In the genomic region with DNA sequence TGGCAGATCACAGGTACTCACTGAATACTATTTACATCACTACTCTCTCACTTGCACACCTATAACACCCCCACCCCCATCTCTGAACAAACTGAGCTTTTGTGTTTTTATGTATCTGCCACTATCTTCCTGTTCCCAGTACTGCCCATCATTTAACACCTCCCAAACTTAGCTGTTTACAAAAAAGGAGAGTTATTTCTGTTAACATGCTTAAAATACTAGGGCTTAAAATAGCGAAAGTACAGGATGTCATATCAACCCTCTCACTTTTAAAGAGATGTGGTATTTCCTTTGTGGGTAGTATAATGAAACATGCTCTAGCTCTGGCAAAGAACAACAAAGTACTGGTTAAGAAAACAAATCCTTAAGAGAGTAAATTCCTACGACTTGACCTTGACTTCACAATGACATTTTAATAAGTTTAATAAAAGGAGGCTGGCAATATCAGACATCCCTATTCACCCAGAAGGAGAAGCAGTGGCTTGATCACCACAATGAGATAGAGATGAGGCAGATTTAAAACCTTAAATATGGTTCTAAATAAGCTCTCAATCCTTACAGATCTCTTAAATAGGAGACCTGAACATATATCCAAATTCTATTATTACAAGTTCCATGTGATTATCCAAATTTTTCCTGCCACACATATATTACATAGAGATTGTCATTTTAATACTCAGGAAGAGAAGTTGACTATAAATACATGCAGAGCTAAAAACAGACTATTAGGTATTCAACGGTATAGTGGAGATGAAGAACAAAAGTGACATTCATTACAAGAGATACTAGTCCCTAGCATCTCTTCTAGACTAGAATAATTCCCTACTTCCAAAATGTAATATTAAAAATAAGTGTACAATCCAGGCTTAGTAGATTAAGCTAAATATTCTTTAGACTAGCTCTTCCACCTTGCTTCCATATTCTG, we compare ENCODE assay signal across 8 cellular contexts. TPM values are rescaled to one million over a fixed set of nuclear protein-coding genes. Genes with fewer than 3 reads are reported as not detected.
DNase-seq lines count a peak whose midpoint lies in the region; ATAC-seq and TF ChIP-seq lines count a peak whose summit lies in the region.

No MANE protein-coding gene starts in this region.

- H3K4me3 ChIP-seq in SK-N-SH (ENCODE audit: low read depth in 2 of 2, low read length in 1 of 2): peak overlapping the region in 1 of 2 experiments; percentile 17; a peak in 1 of 4 replicates

- 59% methylated on average over 3 of the region's 3 CpGs for WGBS in SK-N-SH (ENCODE audit: low lambda C conversion rate)

- H3K27ac ChIP-seq in SK-N-SH (ENCODE audit: low read depth in 2 of 2, low read length in 1 of 2): peak overlapping the region; percentile 54 to 56; a peak in 3 of 4 replicates

- TF ChIP-seq EP300 in SK-N-SH (IDR thresholded peaks at IDR 0.05; ENCODE audit: borderline replicate concordance in 1 of 2, low read depth in 1 of 2, low read length in 1 of 2): no peak; a peak in 1 of 4 replicates

- peak; percentile 61 for DNase-seq in EL
- DNase-seq in SK-N-SH: no peak
- peak; percentile 44 for DNase-seq in left kidney (ENCODE audit: low read depth, low spot score)
- no peak for DNase-seq in SIG-M5 treated with dmso at 0.1 percent for 504 hours (lab: John Stamatoyannopoulos, UW; ENCODE audit: unreplicated experiment)
- DNase-seq in NCI-H187 treated with DMSO at 0.1 percent for 48 hours (lab: John Stamatoyannopoulos, UW): no peak

- H3K36me3 ChIP-seq in SK-N-SH (replicated peaks in 1 of 2; ENCODE audit: control insufficient read depth in 1 of 2, insufficient read depth in 2 of 2, low read length in 1 of 2): peaks cover 0 to 6% of the 10 kb centered on the region in 2 experiments

- no peak for TF ChIP-seq CTCF in SK-N-SH (IDR thresholded peaks at IDR 0.05)

- H3K4me1 ChIP-seq in SK-N-SH (ENCODE audit: control insufficient read depth in 1 of 2, insufficient read depth in 2 of 2, low read depth in 1 of 2, low read length in 1 of 2): peaks cover 0 to 22% of the 10 kb centered on the region in 2 experiments; a peak in 3 of 4 replicates

- no peaks in the 10 kb centered on the region for H3K9me2 ChIP-seq in SK-N-SH

- peak overlapping the region; percentile 33; the same call in 1 of the 2 replicates for H3K9ac ChIP-seq in SK-N-SH

- no peak for TF ChIP-seq RAD21 in SK-N-SH (IDR thresholded peaks at IDR 0.05; ENCODE audit: low read length)

- H3K27me3 ChIP-seq in SK-N-SH (ENCODE audit: insufficient read depth): no peaks in the 10 kb centered on the region

- H4K20me1 ChIP-seq in SK-N-SH (ENCODE audit: insufficient read depth): peaks cover 3% of the 10 kb centered on the region; the same call in 1 of the 2 replicates

- ATAC-seq in GM21529 (IDR thresholded peaks at IDR 0.05; ENCODE audit: unreplicated experiment): peak; percentile 92
- ATAC-seq in GM19455 (IDR thresholded peaks at IDR 0.05; ENCODE audit: unreplicated experiment): no peak
- no peak for ATAC-seq in GM18873 (IDR thresholded peaks at IDR 0.05; ENCODE audit: low FRiP score, unreplicated experiment)

- no peak overlapping the region for H2AFZ ChIP-seq in SK-N-SH (ENCODE audit: low read depth)

- 0 out of 2 replicates have a peak, but pooled peaks cover 3% of the 10 kb centered on the region for H3K9me3 ChIP-seq in SK-N-SH

- H3K79me2 ChIP-seq in SK-N-SH (ENCODE audit: insufficient read depth): peaks cover 60% of the 10 kb centered on the region

- POLR2A ChIA-PET in SK-N-SH (lab: Yijun Ruan, JAX): no interaction called here

- H3F3A ChIP-seq in SK-N-SH (replicated peaks; ENCODE audit: insufficient read depth): peaks cover 25% of the 10 kb centered on the region

- CTCF ChIA-PET in SK-N-SH (lab: Yijun Ruan, JAX): interaction anchor here (0.9 to 1.3 kb wide), 5 partner anchors 8 to 86 kb away, joined by 3 to 6 read pairs (median 3); partner anchors contain the start of genes STRADB and TRAK2

- peak overlapping the region; percentile 66 for H3K4me2 ChIP-seq in SK-N-SH

TF ChIP-seq in SK-N-SH, 30 proteins besides CTCF, POLR2A, EP300 and RAD21:
- no peak for TF ChIP-seq JUND (IDR thresholded peaks at IDR 0.05)
- TF ChIP-seq, protein P1, sequence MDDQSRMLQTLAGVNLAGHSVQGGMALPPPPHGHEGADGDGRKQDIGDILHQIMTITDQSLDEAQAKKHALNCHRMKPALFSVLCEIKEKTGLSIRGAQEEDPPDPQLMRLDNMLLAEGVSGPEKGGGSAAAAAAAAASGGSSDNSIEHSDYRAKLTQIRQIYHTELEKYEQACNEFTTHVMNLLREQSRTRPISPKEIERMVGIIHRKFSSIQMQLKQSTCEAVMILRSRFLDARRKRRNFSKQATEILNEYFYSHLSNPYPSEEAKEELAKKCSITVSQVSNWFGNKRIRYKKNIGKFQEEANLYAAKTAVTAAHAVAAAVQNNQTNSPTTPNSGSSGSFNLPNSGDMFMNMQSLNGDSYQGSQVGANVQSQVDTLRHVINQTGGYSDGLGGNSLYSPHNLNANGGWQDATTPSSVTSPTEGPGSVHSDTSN (IDR thresholded peaks at IDR 0.05): 0 out of 2 replicates have a peak, but pooled peaks have one; percentile 14
- peak; percentile 67; the same call in 1 of the 2 replicates for TF ChIP-seq MEF2A (IDR thresholded peaks at IDR 0.05; ENCODE audit: borderline replicate concordance, low read depth)
- peak; percentile 31; the same call in 1 of the 2 replicates for TF ChIP-seq TCF12 (IDR thresholded peaks at IDR 0.05)
- TF ChIP-seq, protein P2, sequence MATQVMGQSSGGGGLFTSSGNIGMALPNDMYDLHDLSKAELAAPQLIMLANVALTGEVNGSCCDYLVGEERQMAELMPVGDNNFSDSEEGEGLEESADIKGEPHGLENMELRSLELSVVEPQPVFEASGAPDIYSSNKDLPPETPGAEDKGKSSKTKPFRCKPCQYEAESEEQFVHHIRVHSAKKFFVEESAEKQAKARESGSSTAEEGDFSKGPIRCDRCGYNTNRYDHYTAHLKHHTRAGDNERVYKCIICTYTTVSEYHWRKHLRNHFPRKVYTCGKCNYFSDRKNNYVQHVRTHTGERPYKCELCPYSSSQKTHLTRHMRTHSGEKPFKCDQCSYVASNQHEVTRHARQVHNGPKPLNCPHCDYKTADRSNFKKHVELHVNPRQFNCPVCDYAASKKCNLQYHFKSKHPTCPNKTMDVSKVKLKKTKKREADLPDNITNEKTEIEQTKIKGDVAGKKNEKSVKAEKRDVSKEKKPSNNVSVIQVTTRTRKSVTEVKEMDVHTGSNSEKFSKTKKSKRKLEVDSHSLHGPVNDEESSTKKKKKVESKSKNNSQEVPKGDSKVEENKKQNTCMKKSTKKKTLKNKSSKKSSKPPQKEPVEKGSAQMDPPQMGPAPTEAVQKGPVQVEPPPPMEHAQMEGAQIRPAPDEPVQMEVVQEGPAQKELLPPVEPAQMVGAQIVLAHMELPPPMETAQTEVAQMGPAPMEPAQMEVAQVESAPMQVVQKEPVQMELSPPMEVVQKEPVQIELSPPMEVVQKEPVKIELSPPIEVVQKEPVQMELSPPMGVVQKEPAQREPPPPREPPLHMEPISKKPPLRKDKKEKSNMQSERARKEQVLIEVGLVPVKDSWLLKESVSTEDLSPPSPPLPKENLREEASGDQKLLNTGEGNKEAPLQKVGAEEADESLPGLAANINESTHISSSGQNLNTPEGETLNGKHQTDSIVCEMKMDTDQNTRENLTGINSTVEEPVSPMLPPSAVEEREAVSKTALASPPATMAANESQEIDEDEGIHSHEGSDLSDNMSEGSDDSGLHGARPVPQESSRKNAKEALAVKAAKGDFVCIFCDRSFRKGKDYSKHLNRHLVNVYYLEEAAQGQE (IDR thresholded peaks at IDR 0.05; ENCODE audit: low read depth, low read length): no peak
- peak; percentile 34; the same call in 1 of the 2 replicates for TF ChIP-seq RXRA (IDR thresholded peaks at IDR 0.05; ENCODE audit: borderline replicate concordance, low read depth)

RNA-seq across cellular contexts. Expression of gene TRAK2, which starts 36.9 kb away (rescaled TPM):
- polyA plus RNA-seq in SK-N-SH (2012; rRNA removed): 10.4 and 14.6 TPM in 2 replicates
- polyA plus RNA-seq in SK-N-SH (2012; cell fraction: cytosol; rRNA removed): 15.7 and 16.1 TPM in 2 replicates
- 7.5 and 14.7 TPM in 2 replicates for polyA plus RNA-seq in SK-N-SH (2012; cell fraction: nucleus; rRNA removed)

RNA-seq across cellular contexts. Expression of gene STRADB, which starts 37.2 kb away (rescaled TPM):
- 27.0 and 33.6 TPM in 2 replicates for polyA plus RNA-seq in SK-N-SH (2012; rRNA removed)
- 36.9 and 37.8 TPM in 2 replicates for polyA plus RNA-seq in SK-N-SH (2012; cell fraction: cytosol; rRNA removed)
- polyA plus RNA-seq in SK-N-SH (2012; cell fraction: nucleus; rRNA removed): 22.3 and 42.9 TPM in 2 replicates

RNA-seq across cellular contexts. Expression of gene FLACC1, which starts 57.2 kb away (rescaled TPM):
- polyA plus RNA-seq in SK-N-SH (2012; rRNA removed): 0.35 and 0.44 TPM in 2 replicates
- polyA plus RNA-seq in SK-N-SH (2012; cell fraction: cytosol; rRNA removed): 0.20 and 0.39 TPM in 2 replicates
- 1.2 and 2.0 TPM in 2 replicates for polyA plus RNA-seq in SK-N-SH (2012; cell fraction: nucleus; rRNA removed)

Comparison
In these comparisons a context has a peak if more than half of its experiments do, and no peak if none do; other contexts are left out.
1. DNase-seq: peak in EL (single experiment) and left kidney (single experiment); none in SK-N-SH (single experiment), SIG-M5 treated with dmso at 0.1 percent for 504 hours (single experiment) and NCI-H187 treated with DMSO at 0.1 percent for 48 hours (single experiment).